9 cellular contexts compared by ENCODE assay signal in genomic region chr1:89670168-89670567, GRCh38. TPM values are rescaled to one million over a fixed set of nuclear protein-coding genes. Genes with fewer than 3 reads are reported as not detected.
DNase-seq lines count a peak whose midpoint lies in the region; ATAC-seq and TF ChIP-seq lines count a peak whose summit lies in the region.
"Had no signal": no experiment of that assay in that cellular context is flagged by ENCODE, and none has a peak within 500 bp of the region (broad histone marks: within the 10 kb centered on the region; RNA-seq: fewer than 3 reads in every experiment).

No MANE protein-coding gene starts in this region.

- H2BK12ac ChIP-seq in neuronal stem cell (ENCODE audit: low read length): no peak overlapping the region

- no peak overlapping the region for H2AK5ac ChIP-seq in neuronal stem cell (ENCODE audit: low read depth, low read length)

- H2BK15ac ChIP-seq in neuronal stem cell (ENCODE audit: low read length): no peak overlapping the region

- H3K27me3 ChIP-seq in DOHH2 (ENCODE audit: control insufficient read depth, low read length) (peaks cover 4% of the 10 kb centered on the region), neuronal stem cell (ENCODE audit: control insufficient read depth in 3 of 3, insufficient read depth in 3 of 3, low read depth in 1 of 3, low read length in 3 of 3) (no peaks in the 10 kb centered on the region)

- H3K9me3 ChIP-seq in DOHH2 (ENCODE audit: control insufficient read depth, insufficient read depth, low read length) (no peaks in the 10 kb centered on the region), neuronal stem cell (replicated peaks in 1 of 2; ENCODE audit: control insufficient read depth in 2 of 2, insufficient read depth in 1 of 2, low read depth in 1 of 2, low read length in 2 of 2) (no peaks in the 10 kb centered on the region)

- H3K9me2 ChIP-seq in DOHH2 (replicated peaks; ENCODE audit: control insufficient read depth, low read length): no peaks in the 10 kb centered on the region

- no peak overlapping the region for H3K18ac ChIP-seq in neuronal stem cell (ENCODE audit: low read length)

- H3K4me1 ChIP-seq in DOHH2 (ENCODE audit: control insufficient read depth, low read length) (peaks cover 5% of the 10 kb centered on the region), neuronal stem cell (ENCODE audit: control insufficient read depth in 2 of 2, insufficient read depth in 1 of 2, low read depth in 1 of 2, low read length in 2 of 2) (peaks cover 0 to 2% of the 10 kb centered on the region in 2 donors)

- no peaks in the 10 kb centered on the region for H3K79me1 ChIP-seq in neuronal stem cell (ENCODE audit: low read depth, low read length)

- no peak overlapping the region for H4K8ac ChIP-seq in neuronal stem cell (ENCODE audit: low read depth, low read length)

- peaks cover 77% of the 10 kb centered on the region for H3K4me1 Mint-ChIP-seq in dendritic cell treated with granulocyte-macrophage colony-stimulating factor and Interleukin-4, amounts not matched to agents 40 ng/mL and 50 ng/mL, for 4 days (ENCODE audit: low read depth)
- H3K4me1 Mint-ChIP-seq: neural crest cell had no signal

- H3K27me3 Mint-ChIP-seq in dendritic cell treated with granulocyte-macrophage colony-stimulating factor and Interleukin-4, amounts not matched to agents 40 ng/mL and 50 ng/mL, for 4 days: no peaks in the 10 kb centered on the region

- peaks cover 17% of the 10 kb centered on the region for H3K36me3 Mint-ChIP-seq in dendritic cell treated with granulocyte-macrophage colony-stimulating factor and Interleukin-4, amounts not matched to agents 40 ng/mL and 50 ng/mL, for 4 days (ENCODE audit: low read depth)

- no peaks in the 10 kb centered on the region for H4K20me1 ChIP-seq in DOHH2 (ENCODE audit: control insufficient read depth, insufficient read depth, low read depth, low read length)

- ATAC-seq in GM19467 (IDR thresholded peaks at IDR 0.05; ENCODE audit: unreplicated experiment) (peak; percentile 99), HG03460 (IDR thresholded peaks at IDR 0.05; ENCODE audit: unreplicated experiment) (peak; percentile 98)

- no peak overlapping the region for H2BK5ac ChIP-seq in neuronal stem cell (ENCODE audit: low read length)

- H3F3A ChIP-seq in DOHH2 (ENCODE audit: control insufficient read depth, insufficient read depth): no peaks in the 10 kb centered on the region

- H3K4me3 ChIP-seq in DOHH2 (ENCODE audit: low read length) (no peak overlapping the region), neuronal stem cell (ENCODE audit: low read length in 2 of 2) (no peak overlapping the region)

- no peak overlapping the region for H3K27ac ChIP-seq in DOHH2 (ENCODE audit: low read depth, low read length)
- H3K27ac ChIP-seq in neuronal stem cell (replicated peaks; ENCODE audit: low read length): no peak overlapping the region
- no peak overlapping the region for H3K27ac ChIP-seq in substantia nigra (ENCODE audit: low read depth, low read length, poor library complexity, severe bottlenecking)

- DNase-seq in NCI-H2029 treated with DMSO at 0.1 percent for 48 hours (lab: John Stamatoyannopoulos, UW): no peak
- no peak for DNase-seq in neuronal stem cell (ENCODE audit: low spot score)
- DNase-seq in stimulated activated CD4-positive, alpha-beta T cell treated with anti-CD3 and anti-CD28 coated beads, Interleukin-2, amount 100 ng/mL, for 48 hours: no peak
- no peak for DNase-seq in substantia nigra (lab: John Stamatoyannopoulos, UW)

- H2AFZ ChIP-seq in neuronal stem cell (ENCODE audit: low read length): no peak overlapping the region

- no peak for TF ChIP-seq CTCF in DOHH2 (IDR thresholded peaks at IDR 0.05; ENCODE audit: low read depth, low read length, poor library complexity, severe bottlenecking)

- peak overlapping the region; percentile 14; the same call in 1 of the 2 replicates for H3K4me2 ChIP-seq in DOHH2 (ENCODE audit: low read length)
- no peak overlapping the region for H3K4me2 ChIP-seq in neuronal stem cell (ENCODE audit: insufficient read depth, low read length, poor library complexity, severe bottlenecking)

- no peak overlapping the region for H3K4ac ChIP-seq in neuronal stem cell (ENCODE audit: low read length)

- H3K14ac ChIP-seq in neuronal stem cell (ENCODE audit: low read length): no peak overlapping the region

- no peaks in the 10 kb centered on the region for H3K9me3 Mint-ChIP-seq in dendritic cell treated with granulocyte-macrophage colony-stimulating factor and Interleukin-4, amounts not matched to agents 40 ng/mL and 50 ng/mL, for 4 days
- H3K9me3 Mint-ChIP-seq: neural crest cell had no signal

- H2BK120ac ChIP-seq in neuronal stem cell (ENCODE audit: low read depth, low read length): no peak overlapping the region

- H3K23ac ChIP-seq in neuronal stem cell (ENCODE audit: low read depth, low read length, poor library complexity): no peak overlapping the region

- no peaks in the 10 kb centered on the region for H3K79me2 ChIP-seq in DOHH2 (ENCODE audit: control insufficient read depth, low read length)

- peak overlapping the region; percentile 49 for H3K4me3 Mint-ChIP-seq in dendritic cell treated with granulocyte-macrophage colony-stimulating factor and Interleukin-4, amounts not matched to agents 40 ng/mL and 50 ng/mL, for 4 days
- H3K4me3 Mint-ChIP-seq: neural crest cell had no signal

- no peak overlapping the region for H4K91ac ChIP-seq in neuronal stem cell (ENCODE audit: low read depth, low read length, poor library complexity)

- peak overlapping the region; percentile 83 for H3K27ac Mint-ChIP-seq in dendritic cell treated with granulocyte-macrophage colony-stimulating factor and Interleukin-4, amounts not matched to agents 40 ng/mL and 50 ng/mL, for 4 days

- intact Hi-C loops in dendritic cell treated with granulocyte-macrophage colony-stimulating factor and Interleukin-4, amounts not matched to agents 40 ng/mL and 50 ng/mL, for 4 days (cut with micrococcal nuclease): loop anchor here (5.0 kb wide), 2 partner anchors 33 to 37 kb away; no protein-coding TSS in a partner anchor

- no peaks in the 10 kb centered on the region for H3K36me3 ChIP-seq in DOHH2 (ENCODE audit: control insufficient read depth, low read length)
- no peaks in the 10 kb centered on the region for H3K36me3 ChIP-seq in neuronal stem cell (replicated peaks in 1 of 2; ENCODE audit: control insufficient read depth in 2 of 2, insufficient read depth in 2 of 2, low read length in 2 of 2)

- no peak overlapping the region for H3K9ac ChIP-seq in neuronal stem cell (ENCODE audit: low read depth, low read length, poor library complexity)

- no CpG with 5 or more reads among the region's 7 CpGs for WGBS in neuronal stem cell (ENCODE audit: extremely low coverage in 2 of 2, insufficient read length in 2 of 2, insufficient replicate concordance in 1 of 2), 2 donors

RNA-seq across cellular contexts. Expression of gene LRRC8C, which starts 37.2 kb away (rescaled TPM):
- 4.1 TPM for polyA plus RNA-seq in neuronal stem cell (2013, experiment 1 of 2)
- polyA plus RNA-seq in neuronal stem cell (2013, experiment 2 of 2): 4.5 TPM
